Comparison of ENCODE assay signal across 23 cellular contexts in genomic region chrX:40377684-40378083, GRCh38.
"Had no signal": no experiment of that assay in that cellular context is flagged by ENCODE, and none has a peak within 500 bp of the region (broad histone marks: within the 10 kb centered on the region; RNA-seq: fewer than 3 reads in every experiment).

No MANE protein-coding gene starts in this region.

- H3K9me3 ChIP-seq: SJSA1 had no signal

- H3K27ac ChIP-seq: KMS-11, SJSA1, SK-N-MC had no signal

- H3K9ac ChIP-seq: KMS-11 had no signal

- FAIRE-seq: HepG2, RCC 7860 had no signal

- H3K36me3 ChIP-seq: SJSA1 had no signal

- H3K4me2 ChIP-seq: KMS-11 had no signal

- H3K4me1 ChIP-seq: SJSA1 had no signal

- H3K27me3 ChIP-seq: SJSA1 had no signal

- H3K4me3 ChIP-seq: SJSA1, SK-N-MC had no signal

- DNase-seq: IMR-90, Kasumi-1, MM.1S, NCI-H1105, NCI-H1436, NCI-H187, NCI-H2029, NCI-H2081 treated with DMSO at 0.1 percent for 48 hours, NCI-H2171, NCI-H226, NCI-H446, NCI-H510A, NCI-H524 treated with DMSO at 0.1 percent for 48 hours, NCI-H69, NCI-H774, Right ventricle myocardium superior, RPMI8226, SIG-M5 had no signal
